ENCODE assay signal across 11 cellular contexts in the genomic region with DNA sequence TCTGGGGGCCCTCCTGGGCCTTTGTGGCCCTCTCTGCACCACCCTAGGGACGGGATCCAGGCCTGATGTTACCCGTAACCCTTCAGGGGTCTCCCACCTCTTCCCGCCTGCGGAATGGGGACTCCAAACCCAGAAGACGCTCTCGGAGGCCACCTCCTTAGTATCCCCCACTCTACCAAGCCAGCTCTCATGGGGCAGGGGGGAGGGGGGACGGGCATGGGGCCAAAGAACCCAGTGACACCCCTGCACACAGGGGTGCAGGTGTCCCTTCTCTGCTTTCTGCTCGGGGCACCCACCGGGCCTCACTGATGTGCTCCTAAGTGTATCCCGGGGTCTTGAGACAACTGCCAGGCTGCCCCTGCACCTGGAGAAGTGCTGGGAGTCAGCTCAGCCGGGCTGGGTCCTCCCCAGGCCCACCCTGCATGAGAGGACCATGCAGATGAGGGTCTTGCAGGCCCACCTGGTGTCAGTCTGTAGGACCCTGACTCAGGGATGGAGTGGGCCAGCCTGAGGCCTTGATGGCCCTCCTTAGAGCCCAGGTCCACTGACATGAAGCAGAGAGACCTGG.
DNase-seq lines count a peak whose midpoint lies in the region; ATAC-seq, FAIRE-seq and TF ChIP-seq lines count a peak whose summit lies in the region.
"Had no signal": no experiment of that assay in that cellular context is flagged by ENCODE, and none has a peak within 500 bp of the region (broad histone marks: within the 10 kb centered on the region; RNA-seq: fewer than 3 reads in every experiment).

No MANE protein-coding gene starts in this region.

- H3K36me3 ChIP-seq in HepG2 (replicated peaks in 1 of 2; ENCODE audit: control insufficient read depth in 1 of 2, insufficient read depth in 2 of 2, low read length in 2 of 2) (no peaks in the 10 kb centered on the region), stomach (no peaks in the 10 kb centered on the region)

- ATAC-seq in WTC11 (no peak), HepG2 (no peak), GM21723 (IDR thresholded peaks at IDR 0.05; ENCODE audit: unreplicated experiment) (no peak)

- intact Hi-C loops in activated naive CD4-positive, alpha-beta T cell treated with anti-CD3 and anti-CD28 coated beads for 36 hours (cut with micrococcal nuclease) = loop anchor here (10.0 kb wide), 1 partner anchor 452 kb away; the partner anchor contains the start of gene SLC2A11
- intact Hi-C loops in HepG2 (cut with micrococcal nuclease; ENCODE audit: unreplicated experiment) (no loop called here), stomach (cut with DNase I; ENCODE audit: low total_unique reads) (no loop called here), lower leg skin (cut with DNase I; ENCODE audit: low total_unique reads) (no loop called here)

- H3K27me3 ChIP-seq in HepG2 (ENCODE audit: control insufficient read depth in 1 of 2, insufficient read depth in 2 of 2, low read length in 2 of 2) = peaks cover 1 to 4% of the 10 kb centered on the region in 2 experiments; a peak in 4 of 5 replicates
- peaks cover 0 to 30% (median 0%) of the 10 kb centered on the region in 3 donors for H3K27me3 ChIP-seq in stomach

- H3K9me3 ChIP-seq in HepG2 (ENCODE audit: low read length) (no peaks in the 10 kb centered on the region), stomach (no peaks in the 10 kb centered on the region)

- FAIRE-seq in HepG2 (lab: Jason Lieb, UNC) = no peak

- H3K4me1 ChIP-seq in HepG2 (ENCODE audit: insufficient read depth, low read length) (peaks cover 9% of the 10 kb centered on the region), stomach (peaks cover 0 to 13% (median 12%) of the 10 kb centered on the region in 4 donors)

- in situ Hi-C loops in HepG2 (cut with HindIII; ENCODE audit: extremely low pct_ligation_motif_present, low pct_unique_long_range_greater_than_20kb) = no loop called here

- TF ChIP-seq CTCF in WTC11 (IDR thresholded peaks at IDR 0.05) (no peak), HepG2 (CRISPR knock-in tag; IDR thresholded peaks at IDR 0.05) (no peak), stomach (IDR thresholded peaks at IDR 0.05) (no peak), lower leg skin (IDR thresholded peaks at IDR 0.05) (no peak)

- H3K4me2 ChIP-seq in HepG2 (ENCODE audit: low read depth, low read length) = peak overlapping the region; percentile 74

- CTCF ChIA-PET in activated naive CD4-positive, alpha-beta T cell treated with anti-CD3 and anti-CD28 coated beads for 36 hours (lab: Charles Lee) = no interaction called here
- CTCF ChIA-PET in WTC11 (lab: Charles Lee) = interaction anchor here (0.6 to 3.3 kb wide), 7 partner anchors 10 to 188 kb away, joined by 3 to 18 read pairs (median 3); no protein-coding TSS in a partner anchor
- CTCF ChIA-PET in HepG2 (lab: Yijun Ruan, JAX; ENCODE audit: low intra/inter-chr PET ratio, low total read pairs) = interaction anchor here (1.8 kb wide), 1 partner anchor 136 kb away, joined by 21 read pairs; no protein-coding TSS in a partner anchor

- no peaks in the 10 kb centered on the region for H3K36me3 Mint-ChIP-seq in activated naive CD4-positive, alpha-beta T cell treated with anti-CD3 and anti-CD28 coated beads, Interleukin-2, amount 50 U/mL, for 24 hours
- H3K36me3 Mint-ChIP-seq in activated naive CD4-positive, alpha-beta T cell treated with anti-CD3 and anti-CD28 coated beads for 36 hours (ENCODE audit: low read depth) = no peaks in the 10 kb centered on the region
- no peaks in the 10 kb centered on the region for H3K36me3 Mint-ChIP-seq in WTC11

- H3K79me2 ChIP-seq in HepG2 (ENCODE audit: insufficient read depth, low read length) = no peaks in the 10 kb centered on the region

- no peaks in the 10 kb centered on the region for H3K4me1 Mint-ChIP-seq in activated naive CD4-positive, alpha-beta T cell treated with anti-CD3 and anti-CD28 coated beads, Interleukin-2, amount 50 U/mL, for 24 hours
- no peaks in the 10 kb centered on the region for H3K4me1 Mint-ChIP-seq in activated naive CD4-positive, alpha-beta T cell treated with anti-CD3 and anti-CD28 coated beads for 36 hours (ENCODE audit: low read depth)
- H3K4me1 Mint-ChIP-seq in WTC11 = peaks cover 17% of the 10 kb centered on the region

- H3K9ac ChIP-seq in HepG2 (ENCODE audit: insufficient read depth, low read depth, low read length) = peak overlapping the region; percentile 52; the same call in 1 of the 2 replicates

- no peak for TF ChIP-seq RAD21 in HepG2 (CRISPR knock-in tag; IDR thresholded peaks at IDR 0.05)

- POLR2A ChIA-PET in WTC11 (lab: Charles Lee) (no interaction called here), HepG2 (lab: Yijun Ruan, JAX) (interaction anchor here (0.5 kb wide), 1 partner anchor 454 kb away, joined by 3 read pairs; the partner anchor contains the start of gene SLC2A11)

- no peak overlapping the region for H2AFZ ChIP-seq in HepG2 (ENCODE audit: low read length)

- BruUV-seq in HepG2 (replicated peaks; lab: Mats Ljungman, UMichigan) = no TSS peak

- DNase-seq in activated naive CD4-positive, alpha-beta T cell treated with anti-CD3 and anti-CD28 coated beads for 36 hours = no peak
- no peak for DNase-seq in WTC11 (ENCODE audit: low spot score)
- DNase-seq in HepG2 (ENCODE audit: low spot score) = no peak
- DNase-seq in stomach = no peak
- DNase-seq in lower leg skin (ENCODE audit: low spot score in 2 of 2) = no peak
- DNase-seq in 8988T = no peak
- DNase-seq: DND-41, KG1 had no signal

- 69% methylated on average over 7 of the region's 11 CpGs for WGBS in HepG2 (ENCODE audit: low lambda C conversion rate)
- WGBS in stomach, 5 donors = 88 to 94% (median 91%) methylated on average over 7 to 11 of the region's 11 CpGs
- WGBS in lower leg skin, 2 donors = 76 to 82% methylated on average over 10 to 11 of the region's 11 CpGs

- TF ChIP-seq POLR2A in HepG2 (IDR thresholded peaks at IDR 0.05; ENCODE audit: insufficient read depth in 1 of 2, low read depth in 2 of 2, low read length in 2 of 2) = no peak
- TF ChIP-seq POLR2A in stomach (IDR thresholded peaks at IDR 0.05) = no peak
- TF ChIP-seq POLR2A in lower leg skin (IDR thresholded peaks at IDR 0.05) = no peak

- H3K27me3 Mint-ChIP-seq in activated naive CD4-positive, alpha-beta T cell treated with anti-CD3 and anti-CD28 coated beads, Interleukin-2, amount 50 U/mL, for 24 hours = no peaks in the 10 kb centered on the region
- no peaks in the 10 kb centered on the region for H3K27me3 Mint-ChIP-seq in activated naive CD4-positive, alpha-beta T cell treated with anti-CD3 and anti-CD28 coated beads for 36 hours (ENCODE audit: low read depth)
- peaks cover 3% of the 10 kb centered on the region; the same call in 1 of the 2 replicates for H3K27me3 Mint-ChIP-seq in WTC11 (ENCODE audit: low read depth)

- H3K27ac Mint-ChIP-seq in activated naive CD4-positive, alpha-beta T cell treated with anti-CD3 and anti-CD28 coated beads, Interleukin-2, amount 50 U/mL, for 24 hours = no peak overlapping the region
- H3K27ac Mint-ChIP-seq in activated naive CD4-positive, alpha-beta T cell treated with anti-CD3 and anti-CD28 coated beads for 36 hours = no peak overlapping the region
- H3K27ac Mint-ChIP-seq in WTC11 = no peak overlapping the region
- H3K27ac Mint-ChIP-seq: activated T-helper 2 cell treated with anti-CD3 and anti-CD28 coated beads, Interferon-gamma antibody, Interleukin-2, Interleukin-4, amounts not matched to agents 10 μg/mL and 5 μg/mL and 100 μg/mL, durations not matched to agents 14 hours and 24 hours and 36 hours had no signal

- H3K27ac ChIP-seq in HepG2 (ENCODE audit: extremely low read length, insufficient read depth, low read length) = no peak overlapping the region
- no peak overlapping the region for H3K27ac ChIP-seq in stomach

- TF ChIP-seq EP300 in HepG2 (IDR thresholded peaks at IDR 0.05; ENCODE audit: low read depth in 2 of 2, low read length in 2 of 2) (no peak), HepG2 (CRISPR knock-in tag; IDR thresholded peaks at IDR 0.05; ENCODE audit: borderline replicate concordance) (no peak), stomach (IDR thresholded peaks at IDR 0.05) (no peak)

- peak overlapping the region; percentile 33 for H3K4me3 Mint-ChIP-seq in activated naive CD4-positive, alpha-beta T cell treated with anti-CD3 and anti-CD28 coated beads, Interleukin-2, amount 50 U/mL, for 24 hours
- no peak overlapping the region for H3K4me3 Mint-ChIP-seq in activated naive CD4-positive, alpha-beta T cell treated with anti-CD3 and anti-CD28 coated beads for 36 hours
- H3K4me3 Mint-ChIP-seq in WTC11 = peak overlapping the region; percentile 47

- peak overlapping the region in 2 of 3 experiments; percentile 47 to 58; a peak in 3 of 6 replicates for H3K4me3 ChIP-seq in HepG2 (replicated peaks in 1 of 3; ENCODE audit: insufficient read depth in 1 of 3, low read depth in 2 of 3, low read length in 3 of 3)
- H3K4me3 ChIP-seq in stomach = peak overlapping the region in 3 of 4 donors; percentile 22 to 54 (median 48)
- H3K4me3 ChIP-seq in lower leg skin (ENCODE audit: low read depth, poor library complexity, severe bottlenecking) = no peak overlapping the region

- no peaks in the 10 kb centered on the region for H3K9me3 Mint-ChIP-seq in activated naive CD4-positive, alpha-beta T cell treated with anti-CD3 and anti-CD28 coated beads, Interleukin-2, amount 50 U/mL, for 24 hours
- H3K9me3 Mint-ChIP-seq in activated naive CD4-positive, alpha-beta T cell treated with anti-CD3 and anti-CD28 coated beads for 36 hours = no peaks in the 10 kb centered on the region
- no peaks in the 10 kb centered on the region for H3K9me3 Mint-ChIP-seq in WTC11
- H3K9me3 Mint-ChIP-seq: activated T-helper 2 cell treated with anti-CD3 and anti-CD28 coated beads, Interferon-gamma antibody, Interleukin-2, Interleukin-4, amounts not matched to agents 10 μg/mL and 5 μg/mL and 100 μg/mL, durations not matched to agents 14 hours and 24 hours and 36 hours had no signal

- no peaks in the 10 kb centered on the region for H4K20me1 ChIP-seq in HepG2 (ENCODE audit: insufficient read depth, low read length)

TF ChIP-seq in WTC11, 78 proteins besides CTCF, POLR2A, EP300 and RAD21 (continues in another document):
- no peak for TF ChIP-seq ZBTB21 (CRISPR knock-in tag; IDR thresholded peaks at IDR 0.05; ENCODE audit: borderline replicate concordance)
- no peak for TF ChIP-seq SP1 (CRISPR knock-in tag; conservative IDR thresholded peaks at IDR 0.05)

TF ChIP-seq in HepG2, 621 proteins besides CTCF, POLR2A, EP300 and RAD21:
- TF ChIP-seq ATF4 (CRISPR knock-in tag; IDR thresholded peaks at IDR 0.05) = no peak
- TF ChIP-seq ZNF558 (CRISPR knock-in tag; IDR thresholded peaks at IDR 0.05; ENCODE audit: borderline replicate concordance) = no peak
- no peak for TF ChIP-seq GABPB1 (CRISPR knock-in tag; IDR thresholded peaks at IDR 0.05)
TF ChIP-seq in HepG2: peak in this region for 0.
